8 cellular contexts compared by ENCODE assay signal in genomic region chr7:76282344-76283253, GRCh38. TPM values are rescaled to one million over a fixed set of nuclear protein-coding genes. Genes with fewer than 3 reads are reported as not detected.
A peak's percentile ranks its signal among the peaks of the same experiment; 100 is the strongest.
DNase-seq lines count a peak whose midpoint lies in the region; ATAC-seq, FAIRE-seq and TF ChIP-seq lines count a peak whose summit lies in the region.

No MANE protein-coding gene starts in this region.

- peaks cover 2% of the 10 kb centered on the region; the same call in 2 of the 3 replicates for H3K9me3 Mint-ChIP-seq in GM23338
- no peaks in the 10 kb centered on the region for H3K9me3 Mint-ChIP-seq in activated T-helper 17 cell treated with anti-CD3 and anti-CD28 coated beads, Interleukin-2, amount 50 U/mL, for 72 hours

- H3K4me2 ChIP-seq in GM23338 (peak overlapping the region; percentile 87), Karpas-422 (ENCODE audit: low read depth, low read length, poor library complexity, severe bottlenecking) (no peak overlapping the region)

- H3K4me1 ChIP-seq in GM23338 (ENCODE audit: insufficient read depth) (peaks cover 9% of the 10 kb centered on the region), left ventricle myocardium inferior (peaks cover 17% of the 10 kb centered on the region), gastrocnemius medialis (peaks cover 4 to 5% of the 10 kb centered on the region in 2 donors), Karpas-422 (ENCODE audit: low read length) (no peaks in the 10 kb centered on the region)

- peak overlapping the region; percentile 43; the same call in 1 of the 2 replicates for H2AFZ ChIP-seq in GM23338
- H2AFZ ChIP-seq in Karpas-422 (ENCODE audit: low read length), result no peak overlapping the region

- no peak for FAIRE-seq in HTR-8/SVneo (lab: Jason Lieb, UNC)

- H4K20me1 ChIP-seq in GM23338 (replicated peaks; ENCODE audit: insufficient read depth) (no peaks in the 10 kb centered on the region; the same call in 1 of the 2 replicates), Karpas-422 (ENCODE audit: insufficient read depth, low read depth, low read length) (no peaks in the 10 kb centered on the region)

- H3K27me3 Mint-ChIP-seq in GM23338 (ENCODE audit: insufficient read depth, low read depth, poor library complexity), result peaks cover 52% of the 10 kb centered on the region
- peaks cover 37% of the 10 kb centered on the region for H3K27me3 Mint-ChIP-seq in activated T-helper 17 cell treated with anti-CD3 and anti-CD28 coated beads, Interleukin-2, amount 50 U/mL, for 72 hours

- H3K9ac ChIP-seq in Karpas-422 (ENCODE audit: low read length), result no peak overlapping the region

- peaks cover 7% of the 10 kb centered on the region; the same call in 1 of the 2 replicates for H3F3A ChIP-seq in GM23338 (replicated peaks; ENCODE audit: low read depth)

- no peaks in the 10 kb centered on the region for H3K36me3 ChIP-seq in GM23338 (ENCODE audit: insufficient read depth)
- no peaks in the 10 kb centered on the region for H3K36me3 ChIP-seq in left ventricle myocardium inferior
- H3K36me3 ChIP-seq in gastrocnemius medialis, result no peaks in the 10 kb centered on the region
- H3K36me3 ChIP-seq in Karpas-422 (ENCODE audit: insufficient read depth, low read length), result no peaks in the 10 kb centered on the region

- peak; percentile 81 for DNase-seq in GM23338 (ENCODE audit: low spot score)
- DNase-seq in left ventricle myocardium inferior, result no peak
- DNase-seq in gastrocnemius medialis, result no peak
- no peak for DNase-seq in Karpas-422
- DNase-seq in HTR-8/SVneo (ENCODE audit: insufficient read length, low spot score), result no peak

- TF ChIP-seq CTCF in GM23338 (conservative IDR thresholded peaks at IDR 0.05; ENCODE audit: low read depth in 2 of 2), result no peak
- no peak for TF ChIP-seq CTCF in left ventricle myocardium inferior (IDR thresholded peaks at IDR 0.05; ENCODE audit: borderline replicate concordance)
- no peak for TF ChIP-seq CTCF in gastrocnemius medialis (IDR thresholded peaks at IDR 0.05 in 4 of 5, conservative IDR thresholded peaks at IDR 0.05 in 1 of 5)

- intact Hi-C loops in left ventricle myocardium inferior (cut with micrococcal nuclease), result no loop called here
- intact Hi-C loops in gastrocnemius medialis (cut with DNase I; ENCODE audit: low total_unique reads), result no loop called here

- in situ Hi-C loops in gastrocnemius medialis (cut with MboI; ENCODE audit: low sequenced_read_pairs in 4 of 4), result loop anchor here in 2 of 4 donors (10.0 kb wide), 2 partner anchors 98 to 108 kb away; no protein-coding TSS in a partner anchor

- H3K27me3 ChIP-seq in GM23338 (ENCODE audit: insufficient read depth) (peaks cover 56% of the 10 kb centered on the region), left ventricle myocardium inferior (ENCODE audit: low read depth) (peaks cover 48% of the 10 kb centered on the region), gastrocnemius medialis (peaks cover 21 to 30% (median 22%) of the 10 kb centered on the region in 3 donors), Karpas-422 (ENCODE audit: low read length) (no peaks in the 10 kb centered on the region)

- no peaks in the 10 kb centered on the region for H3K79me2 ChIP-seq in GM23338 (replicated peaks; ENCODE audit: insufficient read depth)
- H3K79me2 ChIP-seq in Karpas-422 (ENCODE audit: low read length), result no peaks in the 10 kb centered on the region

- peak overlapping the region; percentile 92 for H3K4me3 Mint-ChIP-seq in GM23338
- H3K4me3 Mint-ChIP-seq in activated T-helper 17 cell treated with anti-CD3 and anti-CD28 coated beads, Interleukin-2, amount 50 U/mL, for 72 hours, result peak overlapping the region; percentile 66

- peak; percentile 70 for ATAC-seq in GM23338
- peak; percentile 33 for ATAC-seq in activated T-helper 17 cell treated with anti-CD3 and anti-CD28 coated beads, Interleukin-2, amount 50 U/mL, for 72 hours (replicated peaks)
- ATAC-seq in gastrocnemius medialis, result peak in 1 of 2 donors; percentile 19
- ATAC-seq in HG03354 (IDR thresholded peaks at IDR 0.05; ENCODE audit: poor library complexity, severe bottlenecking, unreplicated experiment), result no peak
- no peak for ATAC-seq in GM19324 (IDR thresholded peaks at IDR 0.05; ENCODE audit: low FRiP score, unreplicated experiment)

- H3K4me1 Mint-ChIP-seq in GM23338, result peaks cover 21% of the 10 kb centered on the region
- H3K4me1 Mint-ChIP-seq in activated T-helper 17 cell treated with anti-CD3 and anti-CD28 coated beads, Interleukin-2, amount 50 U/mL, for 72 hours, result peaks cover 9% of the 10 kb centered on the region

- H3K27ac ChIP-seq in GM23338 (ENCODE audit: low read depth), result no peak overlapping the region
- peak overlapping the region; percentile 19 for H3K27ac ChIP-seq in left ventricle myocardium inferior (replicated peaks)
- H3K27ac ChIP-seq in gastrocnemius medialis, result no peak overlapping the region
- H3K27ac ChIP-seq in Karpas-422 (ENCODE audit: low read length), result no peak overlapping the region

- H3K36me3 Mint-ChIP-seq in GM23338 (ENCODE audit: low read depth), result peaks cover 5% of the 10 kb centered on the region; the same call in 2 of the 3 replicates
- H3K36me3 Mint-ChIP-seq in activated T-helper 17 cell treated with anti-CD3 and anti-CD28 coated beads, Interleukin-2, amount 50 U/mL, for 72 hours (ENCODE audit: low read depth), result peaks cover 6% of the 10 kb centered on the region

- TF ChIP-seq POLR2A in gastrocnemius medialis (IDR thresholded peaks at IDR 0.05), result peak in 1 of 2 donors; percentile 16

- H3K4me3 ChIP-seq in GM23338, result peak overlapping the region; percentile 76
- peak overlapping the region; percentile 70 for H3K4me3 ChIP-seq in left ventricle myocardium inferior
- peak overlapping the region; percentile 36 to 55 (median 48) for H3K4me3 ChIP-seq in gastrocnemius medialis
- H3K4me3 ChIP-seq in Karpas-422 (ENCODE audit: low read length), result no peak overlapping the region

- no peaks in the 10 kb centered on the region for H3K9me3 ChIP-seq in left ventricle myocardium inferior (replicated peaks)
- H3K9me3 ChIP-seq in gastrocnemius medialis, result no peaks in the 10 kb centered on the region
- H3K9me3 ChIP-seq in Karpas-422 (ENCODE audit: low read length), result no peaks in the 10 kb centered on the region

- H3K9me2 ChIP-seq in GM23338 (ENCODE audit: insufficient read depth) (no peaks in the 10 kb centered on the region), Karpas-422 (replicated peaks; ENCODE audit: insufficient read depth, low read length) (no peaks in the 10 kb centered on the region)

- no peak overlapping the region for H3K27ac Mint-ChIP-seq in GM23338
- no peak overlapping the region for H3K27ac Mint-ChIP-seq in activated T-helper 17 cell treated with anti-CD3 and anti-CD28 coated beads, Interleukin-2, amount 50 U/mL, for 72 hours

TF ChIP-seq in GM23338, 12 proteins besides CTCF, POLR2A, EP300 and RAD21:
- peak; percentile 66 for TF ChIP-seq POLR2AphosphoS5 (IDR thresholded peaks at IDR 0.05; ENCODE audit: low read depth)
- TF ChIP-seq EZH2 (IDR thresholded peaks at IDR 0.05; ENCODE audit: low read depth, unreplicated experiment), result no peak

RNA-seq across cellular contexts. Expression of gene HSPB1, which starts 19.9 kb away (rescaled TPM):
- total RNA-seq in GM23338 (2014; rRNA removed; shearing (Covaris generic)), result 47.5 and 48.1 TPM in 2 replicates
- 437 and 458 TPM in 2 replicates for polyA plus RNA-seq in GM23338 (2016; fragmentation: Nextera tagmentation; extraction: Ambion mirVana)
- 10 to 100 TPM; 28.0 to 71.7 TPM for total RNA-seq in activated T-helper 17 cell treated with anti-CD3 and anti-CD28 coated beads, Interleukin-2, amount 50 U/mL, for 72 hours
- total RNA-seq in left ventricle myocardium inferior (2,037 TPM), gastrocnemius medialis (1,000 to 10,000 TPM; 1,878 to 2,898 (median 2,185) TPM)
- 5.2 and 17.7 TPM in 2 replicates for total RNA-seq in Karpas-422 (2014; rRNA removed; shearing (Covaris generic); ENCODE audit: low replicate concordance)

Comparison
In these comparisons a context has a peak if more than half of its experiments do, and no peak if none do; other contexts are left out.
1. ATAC-seq: peak in GM23338 (single experiment) and activated T-helper 17 cell treated with anti-CD3 and anti-CD28 coated beads, Interleukin-2, amount 50 U/mL, for 72 hours (single experiment); none in HG03354 (single experiment) and GM19324 (single experiment).
2. RNA of gene HSPB1, which starts 19.9 kb away (total RNA-seq): 1,878 to 2,898 TPM in gastrocnemius medialis and 2,037 TPM in left ventricle myocardium inferior (single experiment); 28.0 to 71.7 TPM in activated T-helper 17 cell treated with anti-CD3 and anti-CD28 coated beads, Interleukin-2, amount 50 U/mL, for 72 hours, 47.5 to 48.1 TPM in GM23338 and 5.2 to 17.7 TPM in Karpas-422; every median in the first group is over 10 times any median in the second.